ENCODE assay signal across 9 cellular contexts in the genomic region with DNA sequence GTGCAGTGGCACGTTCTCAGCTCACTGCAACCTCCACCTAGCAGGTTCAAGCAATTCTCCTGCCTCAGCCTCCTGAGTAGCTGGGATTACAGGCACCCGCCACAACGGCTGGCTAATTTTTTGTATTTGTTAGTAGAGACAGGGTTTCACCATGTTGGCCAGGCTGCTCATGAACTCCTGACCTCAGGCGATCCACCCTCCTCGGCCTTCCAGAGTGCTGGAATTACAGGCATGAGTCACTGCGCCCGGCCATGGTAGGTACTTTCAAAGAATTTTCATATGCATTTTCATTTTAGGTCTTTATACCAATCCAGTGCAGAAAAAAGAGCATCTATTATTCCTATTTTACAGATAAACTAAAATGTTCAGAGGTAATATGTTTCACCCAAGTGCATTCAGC.
"Had no signal": no experiment of that assay in that cellular context is flagged by ENCODE, and none has a peak within 500 bp of the region (broad histone marks: within the 10 kb centered on the region; RNA-seq: fewer than 3 reads in every experiment).

No MANE protein-coding gene starts in this region.

- H3K4me3 Mint-ChIP-seq: H9, HFFc6 had no signal

- H3K4me3 ChIP-seq: GM23248, K562 had no signal

- DNase-seq: GM23248, GOT3, H9, HCEC 1CT, HFFc6, IMR-90, KG1 had no signal

- H3K27ac ChIP-seq: GM23248, HL-60 had no signal

- H3K27ac Mint-ChIP-seq: H9, HFFc6 had no signal

- ATAC-seq: K562 had no signal

- H3K4me1 Mint-ChIP-seq: H9 had no signal
